ENCODE assay signal across 1 cellular context in genomic region chr1:113913887-113914664, GRCh38.
A peak's percentile ranks its signal among the peaks of the same experiment; 100 is the strongest.
TF ChIP-seq lines count a peak whose summit lies in the region.

No MANE protein-coding gene starts in this region.

TF ChIP-seq in K562, 482 proteins besides CTCF, POLR2A, EP300 and RAD21 (continued from another document and continues in another):
- TF ChIP-seq, protein P1, sequence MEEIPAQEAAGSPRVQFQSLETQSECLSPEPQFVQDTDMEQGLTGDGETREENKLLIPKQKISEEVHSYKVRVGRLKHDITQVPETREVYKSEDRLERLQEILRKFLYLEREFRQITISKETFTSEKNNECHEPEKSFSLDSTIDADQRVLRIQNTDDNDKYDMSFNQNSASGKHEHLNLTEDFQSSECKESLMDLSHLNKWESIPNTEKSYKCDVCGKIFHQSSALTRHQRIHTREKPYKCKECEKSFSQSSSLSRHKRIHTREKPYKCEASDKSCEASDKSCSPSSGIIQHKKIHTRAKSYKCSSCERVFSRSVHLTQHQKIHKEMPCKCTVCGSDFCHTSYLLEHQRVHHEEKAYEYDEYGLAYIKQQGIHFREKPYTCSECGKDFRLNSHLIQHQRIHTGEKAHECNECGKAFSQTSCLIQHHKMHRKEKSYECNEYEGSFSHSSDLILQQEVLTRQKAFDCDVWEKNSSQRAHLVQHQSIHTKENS (CRISPR knock-in tag; IDR thresholded peaks at IDR 0.05): no peak
- no peak for TF ChIP-seq FOXJ3 (CRISPR knock-in tag; IDR thresholded peaks at IDR 0.05)
- TF ChIP-seq ELF1 (tag; IDR thresholded peaks at IDR 0.05): no peak
- TF ChIP-seq NUFIP1 (IDR thresholded peaks at IDR 0.05; ENCODE audit: partially characterized antibody): peak; percentile 76
- TF ChIP-seq ZNF121 (CRISPR knock-in tag; conservative IDR thresholded peaks at IDR 0.05): no peak
- TF ChIP-seq RUNX1 (IDR thresholded peaks at IDR 0.05; ENCODE audit: low read depth): no peak
- no peak for TF ChIP-seq SREBF1 (IDR thresholded peaks at IDR 0.05; ENCODE audit: borderline replicate concordance, low read depth, low read length)
- TF ChIP-seq, protein P2, sequence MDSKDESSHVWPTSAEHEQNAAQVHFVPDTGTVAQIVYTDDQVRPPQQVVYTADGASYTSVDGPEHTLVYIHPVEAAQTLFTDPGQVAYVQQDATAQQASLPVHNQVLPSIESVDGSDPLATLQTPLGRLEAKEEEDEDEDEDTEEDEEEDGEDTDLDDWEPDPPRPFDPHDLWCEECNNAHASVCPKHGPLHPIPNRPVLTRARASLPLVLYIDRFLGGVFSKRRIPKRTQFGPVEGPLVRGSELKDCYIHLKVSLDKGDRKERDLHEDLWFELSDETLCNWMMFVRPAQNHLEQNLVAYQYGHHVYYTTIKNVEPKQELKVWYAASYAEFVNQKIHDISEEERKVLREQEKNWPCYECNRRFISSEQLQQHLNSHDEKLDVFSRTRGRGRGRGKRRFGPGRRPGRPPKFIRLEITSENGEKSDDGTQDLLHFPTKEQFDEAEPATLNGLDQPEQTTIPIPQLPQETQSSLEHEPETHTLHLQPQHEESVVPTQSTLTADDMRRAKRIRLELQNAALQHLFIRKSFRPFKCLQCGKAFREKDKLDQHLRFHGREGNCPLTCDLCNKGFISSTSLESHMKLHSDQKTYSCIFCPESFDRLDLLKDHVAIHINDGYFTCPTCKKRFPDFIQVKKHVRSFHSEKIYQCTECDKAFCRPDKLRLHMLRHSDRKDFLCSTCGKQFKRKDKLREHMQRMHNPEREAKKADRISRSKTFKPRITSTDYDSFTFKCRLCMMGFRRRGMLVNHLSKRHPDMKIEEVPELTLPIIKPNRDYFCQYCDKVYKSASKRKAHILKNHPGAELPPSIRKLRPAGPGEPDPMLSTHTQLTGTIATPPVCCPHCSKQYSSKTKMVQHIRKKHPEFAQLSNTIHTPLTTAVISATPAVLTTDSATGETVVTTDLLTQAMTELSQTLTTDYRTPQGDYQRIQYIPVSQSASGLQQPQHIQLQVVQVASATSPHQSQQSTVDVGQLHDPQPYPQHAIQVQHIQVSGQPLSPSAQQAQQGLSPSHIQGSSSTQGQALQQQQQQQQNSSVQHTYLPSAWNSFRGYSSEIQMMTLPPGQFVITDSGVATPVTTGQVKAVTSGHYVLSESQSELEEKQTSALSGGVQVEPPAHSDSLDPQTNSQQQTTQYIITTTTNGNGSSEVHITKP (IDR thresholded peaks at IDR 0.05; ENCODE audit: partially characterized antibody): peak; percentile 56
- TF ChIP-seq, protein P3, sequence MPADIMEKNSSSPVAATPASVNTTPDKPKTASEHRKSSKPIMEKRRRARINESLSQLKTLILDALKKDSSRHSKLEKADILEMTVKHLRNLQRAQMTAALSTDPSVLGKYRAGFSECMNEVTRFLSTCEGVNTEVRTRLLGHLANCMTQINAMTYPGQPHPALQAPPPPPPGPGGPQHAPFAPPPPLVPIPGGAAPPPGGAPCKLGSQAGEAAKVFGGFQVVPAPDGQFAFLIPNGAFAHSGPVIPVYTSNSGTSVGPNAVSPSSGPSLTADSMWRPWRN (IDR thresholded peaks at IDR 0.05; ENCODE audit: low read depth): peak; percentile 93
- TF ChIP-seq GABPB2 (CRISPR knock-in tag; conservative IDR thresholded peaks at IDR 0.05): no peak
- TF ChIP-seq CCNT2 (IDR thresholded peaks at IDR 0.05; ENCODE audit: borderline replicate concordance, extremely low read depth, insufficient read length, low read depth, low read length): peak; percentile 81
- TF ChIP-seq TAF1 (IDR thresholded peaks at IDR 0.05; ENCODE audit: control insufficient read depth, extremely low read depth, insufficient read depth, low read length, severe bottlenecking): peak; percentile 60
- TF ChIP-seq ZNF778 (CRISPR knock-in tag; IDR thresholded peaks at IDR 0.05): no peak
- peak; percentile 97 for TF ChIP-seq ZNF589 (CRISPR knock-in tag; IDR thresholded peaks at IDR 0.05; ENCODE audit: low read depth)
- TF ChIP-seq, protein P4, sequence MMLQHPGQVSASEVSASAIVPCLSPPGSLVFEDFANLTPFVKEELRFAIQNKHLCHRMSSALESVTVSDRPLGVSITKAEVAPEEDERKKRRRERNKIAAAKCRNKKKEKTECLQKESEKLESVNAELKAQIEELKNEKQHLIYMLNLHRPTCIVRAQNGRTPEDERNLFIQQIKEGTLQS (IDR thresholded peaks at IDR 0.05): peak; percentile 44; the same call in 1 of the 2 replicates
- TF ChIP-seq, protein P4 (CRISPR knock-in tag; conservative IDR thresholded peaks at IDR 0.05): peak; percentile 63; the same call in 1 of the 2 replicates
- TF ChIP-seq, protein P5, sequence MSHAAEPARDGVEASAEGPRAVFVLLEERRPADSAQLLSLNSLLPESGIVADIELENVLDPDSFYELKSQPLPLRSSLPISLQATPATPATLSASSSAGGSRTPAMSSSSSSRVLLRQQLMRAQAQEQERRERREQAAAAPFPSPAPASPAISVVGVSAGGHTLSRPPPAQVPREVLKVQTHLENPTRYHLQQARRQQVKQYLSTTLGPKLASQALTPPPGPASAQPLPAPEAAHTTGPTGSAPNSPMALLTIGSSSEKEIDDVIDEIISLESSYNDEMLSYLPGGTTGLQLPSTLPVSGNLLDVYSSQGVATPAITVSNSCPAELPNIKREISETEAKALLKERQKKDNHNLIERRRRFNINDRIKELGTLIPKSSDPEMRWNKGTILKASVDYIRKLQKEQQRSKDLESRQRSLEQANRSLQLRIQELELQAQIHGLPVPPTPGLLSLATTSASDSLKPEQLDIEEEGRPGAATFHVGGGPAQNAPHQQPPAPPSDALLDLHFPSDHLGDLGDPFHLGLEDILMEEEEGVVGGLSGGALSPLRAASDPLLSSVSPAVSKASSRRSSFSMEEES (CRISPR knock-in tag; IDR thresholded peaks at IDR 0.05): no peak
- no peak for TF ChIP-seq ZNF57 (CRISPR knock-in tag; IDR thresholded peaks at IDR 0.05)
- peak; percentile 100 for TF ChIP-seq CTBP1 (IDR thresholded peaks at IDR 0.05; ENCODE audit: borderline replicate concordance)
- TF ChIP-seq BHLHE40 (IDR thresholded peaks at IDR 0.05; ENCODE audit: low read length): peak; percentile 99
- no peak for TF ChIP-seq PTTG1 (tag; IDR thresholded peaks at IDR 0.05; ENCODE audit: low read depth)
- TF ChIP-seq TSC22D4 (tag; IDR thresholded peaks at IDR 0.05): no peak
- TF ChIP-seq ZNF764 (CRISPR knock-in tag; IDR thresholded peaks at IDR 0.05; ENCODE audit: low read depth): no peak
- TF ChIP-seq PKNOX1 (IDR thresholded peaks at IDR 0.05): peak; percentile 86
- TF ChIP-seq CCAR2 (IDR thresholded peaks at IDR 0.05; ENCODE audit: low read depth, low read length): no peak
- peak; percentile 74; the same call in 1 of the 2 replicates for TF ChIP-seq MBD2 (IDR thresholded peaks at IDR 0.05; ENCODE audit: borderline replicate concordance, low read depth)
- TF ChIP-seq RFX5 (IDR thresholded peaks at IDR 0.05; ENCODE audit: low read depth, low read length): 0 out of 2 replicates have a peak, but pooled peaks have one; percentile 34
- TF ChIP-seq, protein P6, sequence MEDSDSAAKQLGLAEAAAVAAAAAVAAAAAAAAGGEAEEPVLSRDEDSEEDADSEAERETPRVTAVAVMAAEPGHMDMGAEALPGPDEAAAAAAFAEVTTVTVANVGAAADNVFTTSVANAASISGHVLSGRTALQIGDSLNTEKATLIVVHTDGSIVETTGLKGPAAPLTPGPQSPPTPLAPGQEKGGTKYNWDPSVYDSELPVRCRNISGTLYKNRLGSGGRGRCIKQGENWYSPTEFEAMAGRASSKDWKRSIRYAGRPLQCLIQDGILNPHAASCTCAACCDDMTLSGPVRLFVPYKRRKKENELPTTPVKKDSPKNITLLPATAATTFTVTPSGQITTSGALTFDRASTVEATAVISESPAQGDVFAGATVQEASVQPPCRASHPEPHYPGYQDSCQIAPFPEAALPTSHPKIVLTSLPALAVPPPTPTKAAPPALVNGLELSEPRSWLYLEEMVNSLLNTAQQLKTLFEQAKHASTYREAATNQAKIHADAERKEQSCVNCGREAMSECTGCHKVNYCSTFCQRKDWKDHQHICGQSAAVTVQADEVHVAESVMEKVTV (CRISPR knock-in tag; IDR thresholded peaks at IDR 0.05): 0 out of 2 replicates have a peak, but pooled peaks have one; percentile 12
- TF ChIP-seq SMAD1 (IDR thresholded peaks at IDR 0.05; ENCODE audit: low read depth, low read length, partially characterized antibody): peak; percentile 94
- no peak for TF ChIP-seq ZBTB34 (CRISPR knock-in tag; IDR thresholded peaks at IDR 0.05)
- 0 out of 2 replicates have a peak, but pooled peaks have one; percentile 28 for TF ChIP-seq CEBPZ (IDR thresholded peaks at IDR 0.05; ENCODE audit: borderline replicate concordance, low read depth, low read length)
- TF ChIP-seq LEF1 (IDR thresholded peaks at IDR 0.05): peak; percentile 99
- no peak for TF ChIP-seq RNF219 (CRISPR knock-in tag; IDR thresholded peaks at IDR 0.05)
- no peak for TF ChIP-seq PHF20 (IDR thresholded peaks at IDR 0.05; ENCODE audit: partially characterized antibody)
- no peak for TF ChIP-seq MCM3 (IDR thresholded peaks at IDR 0.05)
- TF ChIP-seq ZNF324 (CRISPR knock-in tag; IDR thresholded peaks at IDR 0.05): no peak
- no peak for TF ChIP-seq ZNF707 (CRISPR knock-in tag; conservative IDR thresholded peaks at IDR 0.05)
- no peak for TF ChIP-seq MCM2 (IDR thresholded peaks at IDR 0.05; ENCODE audit: low read depth)
- TF ChIP-seq KAT2B (IDR thresholded peaks at IDR 0.05; ENCODE audit: low read depth, low read length): no peak
- no peak for TF ChIP-seq ZNF551 (CRISPR knock-in tag; IDR thresholded peaks at IDR 0.05)
- TF ChIP-seq BCL6 (CRISPR knock-in tag; IDR thresholded peaks at IDR 0.05): no peak
- TF ChIP-seq MIER1 (IDR thresholded peaks at IDR 0.05; ENCODE audit: low read depth): 0 out of 2 replicates have a peak, but pooled peaks have one; percentile 48
